In genomic region chr19:43754562-43755255, GRCh38 we compare ENCODE assay signal across 8 cellular contexts. TPM values are rescaled to one million over a fixed set of nuclear protein-coding genes. Genes with fewer than 3 reads are reported as not detected.
DNase-seq lines count a peak whose midpoint lies in the region; ATAC-seq and TF ChIP-seq lines count a peak whose summit lies in the region.

A gene with protein sequence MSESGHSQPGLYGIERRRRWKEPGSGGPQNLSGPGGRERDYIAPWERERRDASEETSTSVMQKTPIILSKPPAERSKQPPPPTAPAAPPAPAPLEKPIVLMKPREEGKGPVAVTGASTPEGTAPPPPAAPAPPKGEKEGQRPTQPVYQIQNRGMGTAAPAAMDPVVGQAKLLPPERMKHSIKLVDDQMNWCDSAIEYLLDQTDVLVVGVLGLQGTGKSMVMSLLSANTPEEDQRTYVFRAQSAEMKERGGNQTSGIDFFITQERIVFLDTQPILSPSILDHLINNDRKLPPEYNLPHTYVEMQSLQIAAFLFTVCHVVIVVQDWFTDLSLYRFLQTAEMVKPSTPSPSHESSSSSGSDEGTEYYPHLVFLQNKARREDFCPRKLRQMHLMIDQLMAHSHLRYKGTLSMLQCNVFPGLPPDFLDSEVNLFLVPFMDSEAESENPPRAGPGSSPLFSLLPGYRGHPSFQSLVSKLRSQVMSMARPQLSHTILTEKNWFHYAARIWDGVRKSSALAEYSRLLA (minus strand): TSS chr19:43754962. CDS start chr19:43750741, 4,221 bp downstream.

- H3K9me3 ChIP-seq in left ventricle myocardium inferior (replicated peaks) (no peaks in the 10 kb centered on the region), upper lobe of right lung (no peaks in the 10 kb centered on the region)

- H3K4me1 Mint-ChIP-seq in T-helper 1 cell treated with Interleukin-12 subunit alpha and Interleukin-12 subunit beta and Interleukin-4 antibody, amounts not matched to agents 30 μg/mL and 1 μg/mL, for 36 hours (ENCODE audit: low read depth): peaks cover 57% of the 10 kb centered on the region
- H3K4me1 Mint-ChIP-seq in progenitor cell of endocrine pancreas (ENCODE audit: low read depth): peaks cover 14% of the 10 kb centered on the region

- no peaks in the 10 kb centered on the region for H3K27me3 Mint-ChIP-seq in T-helper 1 cell treated with Interleukin-12 subunit alpha and Interleukin-12 subunit beta and Interleukin-4 antibody, amounts not matched to agents 30 μg/mL and 1 μg/mL, for 36 hours (ENCODE audit: low read depth)
- no peaks in the 10 kb centered on the region for H3K27me3 Mint-ChIP-seq in progenitor cell of endocrine pancreas

- DNase-seq in NCI-H1694 treated with DMSO at 0.1 percent for 48 hours (lab: John Stamatoyannopoulos, UW) (peak; percentile 92), amniotic stem cell (lab: John Stamatoyannopoulos, UW) (peak; percentile 93), left ventricle myocardium inferior (peak; percentile 97), progenitor cell of endocrine pancreas (ENCODE audit: low spot score, unreplicated experiment) (peak; percentile 98), upper lobe of right lung (peak; percentile 100)

- H3K36me3 ChIP-seq in left ventricle myocardium inferior: peaks cover 20% of the 10 kb centered on the region
- H3K36me3 ChIP-seq in upper lobe of right lung: peaks cover 15% of the 10 kb centered on the region

- TF ChIP-seq CTCF in left ventricle myocardium inferior (IDR thresholded peaks at IDR 0.05; ENCODE audit: borderline replicate concordance) (no peak), progenitor cell of endocrine pancreas (IDR thresholded peaks at IDR 0.05; ENCODE audit: unreplicated experiment) (no peak), upper lobe of right lung (IDR thresholded peaks at IDR 0.05) (no peak)

- intact Hi-C loops in left ventricle myocardium inferior (cut with micrococcal nuclease) (no loop called here), upper lobe of right lung (cut with DNase I) (no loop called here)

- H3K4me3 ChIP-seq in left ventricle myocardium inferior (peak within 1 kb of the TSS; percentile 87), upper lobe of right lung (peak within 1 kb of the TSS; percentile 69)

- peaks cover 39% of the 10 kb centered on the region for H3K4me1 ChIP-seq in left ventricle myocardium inferior
- H3K4me1 ChIP-seq in upper lobe of right lung: peaks cover 18% of the 10 kb centered on the region

- peak; percentile 67 for ATAC-seq in HG02885 (IDR thresholded peaks at IDR 0.05; ENCODE audit: poor library complexity, unreplicated experiment)
- ATAC-seq in upper lobe of right lung: peak; percentile 94

- H3K27me3 ChIP-seq in left ventricle myocardium inferior (ENCODE audit: low read depth): no peaks in the 10 kb centered on the region
- no peaks in the 10 kb centered on the region for H3K27me3 ChIP-seq in upper lobe of right lung

- no peaks in the 10 kb centered on the region for H3K9me3 Mint-ChIP-seq in T-helper 1 cell treated with Interleukin-12 subunit alpha and Interleukin-12 subunit beta and Interleukin-4 antibody, amounts not matched to agents 30 μg/mL and 1 μg/mL, for 36 hours
- H3K9me3 Mint-ChIP-seq in progenitor cell of endocrine pancreas (ENCODE audit: low read depth): no peaks in the 10 kb centered on the region

- H3K27ac Mint-ChIP-seq in T-helper 1 cell treated with Interleukin-12 subunit alpha and Interleukin-12 subunit beta and Interleukin-4 antibody, amounts not matched to agents 30 μg/mL and 1 μg/mL, for 36 hours: peak within 1 kb of the TSS; percentile 99
- H3K27ac Mint-ChIP-seq in progenitor cell of endocrine pancreas: peak within 1 kb of the TSS; percentile 99

- peak within 1 kb of the TSS; percentile 100 for H3K27ac ChIP-seq in left ventricle myocardium inferior (replicated peaks)
- peak within 1 kb of the TSS; percentile 97 for H3K27ac ChIP-seq in upper lobe of right lung

- peak; percentile 80 for TF ChIP-seq POLR2A in GM15510 (IDR thresholded peaks at IDR 0.05; ENCODE audit: borderline replicate concordance, extremely low read depth, insufficient read length)

- H3K36me3 Mint-ChIP-seq in T-helper 1 cell treated with Interleukin-12 subunit alpha and Interleukin-12 subunit beta and Interleukin-4 antibody, amounts not matched to agents 30 μg/mL and 1 μg/mL, for 36 hours (ENCODE audit: low read depth): peaks cover 39% of the 10 kb centered on the region
- peaks cover 9% of the 10 kb centered on the region for H3K36me3 Mint-ChIP-seq in progenitor cell of endocrine pancreas (ENCODE audit: insufficient read depth)

- H3K4me3 Mint-ChIP-seq in T-helper 1 cell treated with Interleukin-12 subunit alpha and Interleukin-12 subunit beta and Interleukin-4 antibody, amounts not matched to agents 30 μg/mL and 1 μg/mL, for 36 hours: peak within 1 kb of the TSS; percentile 96
- H3K4me3 Mint-ChIP-seq in progenitor cell of endocrine pancreas (ENCODE audit: low read depth): peak within 1 kb of the TSS; percentile 98

RNA-seq across cellular contexts. Expression of the gene that starts here (rescaled TPM):
- total RNA-seq in left ventricle myocardium inferior: 18.9 TPM
- total RNA-seq in progenitor cell of endocrine pancreas: 74.9 and 78.9 TPM in 2 replicates
- total RNA-seq in upper lobe of right lung: 44.7 TPM

Comparison
In these comparisons a context has a peak if more than half of its experiments do, and no peak if none do; other contexts are left out.
1. Peak in every context shown above with its lines: DNase-seq, ATAC-seq, H3K4me3 ChIP-seq and H3K27ac ChIP-seq.